Comparison of ENCODE assay signal across 1 cellular context in the genomic region with DNA sequence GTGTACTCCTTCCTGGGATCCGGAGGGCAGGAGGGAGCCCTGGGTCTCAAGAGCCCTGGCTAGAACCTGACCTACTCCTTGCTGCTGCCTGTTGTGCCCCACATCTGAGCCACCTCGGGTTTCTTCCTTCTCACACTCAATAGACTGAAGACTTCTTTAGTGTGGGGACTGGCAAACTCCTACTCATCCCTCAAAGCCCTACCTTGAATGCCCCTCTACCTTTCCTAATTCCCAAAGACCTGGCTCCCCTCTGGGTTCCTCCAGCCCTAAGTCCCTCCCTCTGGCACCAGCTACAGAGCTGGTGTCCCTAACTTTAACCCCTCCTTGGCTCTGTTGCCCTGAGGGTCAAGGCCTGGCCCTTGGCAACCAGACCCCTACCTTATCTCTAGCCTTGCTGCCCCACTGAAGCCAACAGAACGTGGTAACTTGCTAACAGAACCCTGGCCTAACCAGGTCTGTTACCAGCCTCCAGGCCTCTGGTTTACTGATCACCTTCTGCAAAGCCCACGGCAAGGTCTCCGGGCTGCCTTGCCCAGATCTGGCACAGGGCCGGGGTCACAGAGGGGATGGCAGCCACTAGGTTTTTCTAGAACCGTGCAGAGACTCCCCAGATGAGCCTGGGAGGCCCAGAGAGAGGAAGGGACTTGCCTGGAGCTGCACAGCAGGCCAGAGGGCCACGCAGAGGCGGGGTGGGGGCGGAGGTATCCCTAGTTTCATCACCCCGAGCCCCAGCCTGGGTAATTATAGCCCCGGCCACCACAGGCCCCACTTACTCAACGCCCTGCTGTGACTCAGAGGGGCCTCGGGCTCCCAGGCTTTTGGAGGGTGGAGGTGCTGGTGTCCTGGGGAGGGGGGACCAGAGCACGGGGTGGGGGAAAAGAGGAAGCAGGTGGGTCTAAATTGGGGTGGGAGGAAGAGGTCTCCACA.
TF ChIP-seq lines count a peak whose summit lies in the region.

No MANE protein-coding gene starts in this region.

TF ChIP-seq in SK-N-SH treated with all-trans-retinoic acid at 6 μM for 48 hours, 23 proteins besides CTCF, POLR2A, EP300 and RAD21 (continued from another document):
- TF ChIP-seq GLIS3 (CRISPR knock-in tag; IDR thresholded peaks at IDR 0.05) (no peak), ISL1 (CRISPR knock-in tag; IDR thresholded peaks at IDR 0.05) (no peak), TCF4 (CRISPR knock-in tag; IDR thresholded peaks at IDR 0.05; ENCODE audit: borderline replicate concordance) (no peak)
